Comparison of ENCODE assay signal across 10 cellular contexts in the genomic region with DNA sequence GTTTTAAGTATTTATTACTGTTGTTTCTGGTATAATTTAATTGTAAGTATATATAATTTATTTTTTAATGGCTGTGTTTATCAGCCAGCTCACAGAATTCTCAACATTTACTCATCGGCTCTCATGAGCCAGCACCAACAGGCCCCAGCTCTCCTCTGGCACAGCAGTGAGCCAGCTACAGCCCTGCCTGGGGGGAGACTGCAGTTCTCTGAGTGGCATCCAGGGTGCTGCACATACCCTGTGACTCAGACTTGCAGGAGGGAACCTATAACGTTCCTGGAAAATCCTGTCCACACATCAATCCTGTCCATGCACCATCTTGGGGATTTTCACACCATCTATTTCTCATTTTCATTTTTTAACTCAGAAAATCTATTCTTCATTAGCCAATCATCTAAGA. TPM values are rescaled to one million over a fixed set of nuclear protein-coding genes. Genes with fewer than 3 reads are reported as not detected.
A peak's percentile ranks its signal among the peaks of the same experiment; 100 is the strongest.
DNase-seq lines count a peak whose midpoint lies in the region; ATAC-seq, FAIRE-seq and TF ChIP-seq lines count a peak whose summit lies in the region.
"Had no signal": no experiment of that assay in that cellular context is flagged by ENCODE, and none has a peak within 500 bp of the region (broad histone marks: within the 10 kb centered on the region; RNA-seq: fewer than 3 reads in every experiment).

No MANE protein-coding gene starts in this region.

- H2AFZ ChIP-seq in GM23248 (no peak overlapping the region), PC-3 (ENCODE audit: low read length) (no peak overlapping the region)

- H3K4me1 ChIP-seq in GM23248 (ENCODE audit: insufficient read depth) (no peaks in the 10 kb centered on the region), PC-3 (ENCODE audit: insufficient read depth, low read length) (peaks cover 19% of the 10 kb centered on the region), pancreas (peaks cover 28 to 35% (median 28%) of the 10 kb centered on the region in 3 donors)
- H3K4me1 ChIP-seq in effector memory CD4-positive, alpha-beta T cell (ENCODE audit: control insufficient read depth, insufficient read depth, low read length, poor library complexity, severe bottlenecking): no peaks in the 10 kb centered on the region

- in situ Hi-C loops in GM23248 (cut with MboI): no loop called here

- no peaks in the 10 kb centered on the region for H3K9me2 ChIP-seq in GM23248 (ENCODE audit: insufficient read depth)
- H3K9me2 ChIP-seq in PC-3 (replicated peaks; ENCODE audit: low read length): no peaks in the 10 kb centered on the region

- H3K9me3 ChIP-seq in GM23248 (ENCODE audit: low read depth): no peaks in the 10 kb centered on the region
- H3K9me3 ChIP-seq in PC-3 (ENCODE audit: low read length): no peaks in the 10 kb centered on the region
- H3K9me3 ChIP-seq in pancreas: no peaks in the 10 kb centered on the region
- H3K9me3 ChIP-seq in effector memory CD4-positive, alpha-beta T cell (ENCODE audit: control insufficient read depth, low read length): no peaks in the 10 kb centered on the region
- H3K9me3 ChIP-seq: neutrophil had no signal

- peak; percentile 90 for ATAC-seq in PC-3
- peak in 2 of 4 donors; percentile 10 to 51 for ATAC-seq in pancreas
- no peak for ATAC-seq in HG03039 (IDR thresholded peaks at IDR 0.05; ENCODE audit: unreplicated experiment)

- no TSS peak for BruUV-seq in PC-3 (replicated peaks; lab: Mats Ljungman, UMichigan)

- TF ChIP-seq CTCF in PC-3 (conservative IDR thresholded peaks at IDR 0.05; ENCODE audit: low read depth, low read length) (peak; percentile 37; the same call in 1 of the 2 replicates), epithelial cell of esophagus (IDR thresholded peaks at IDR 0.05; ENCODE audit: insufficient read depth, low read depth, low read length, missing control alignments) (peak; percentile 68), pancreas (IDR thresholded peaks at IDR 0.05) (peak in 1 of 4 donors; percentile 16)

- H4K20me1 ChIP-seq in GM23248 (ENCODE audit: insufficient read depth): no peaks in the 10 kb centered on the region
- no peaks in the 10 kb centered on the region for H4K20me1 ChIP-seq in PC-3 (ENCODE audit: low read length)

- H3K4me3 ChIP-seq in GM23248: no peak overlapping the region
- no peak overlapping the region for H3K4me3 ChIP-seq in PC-3 (ENCODE audit: low read length)
- no peak overlapping the region for H3K4me3 ChIP-seq in epithelial cell of esophagus (ENCODE audit: low read length)
- no peak overlapping the region for H3K4me3 ChIP-seq in pancreas
- no peak overlapping the region for H3K4me3 ChIP-seq in effector memory CD4-positive, alpha-beta T cell (ENCODE audit: insufficient read depth, low read depth, low read length, poor library complexity, severe bottlenecking)

- CTCF ChIA-PET in PC-3 (lab: Charles Lee): interaction anchor here (0.6 kb wide), 1 partner anchor 155 kb away, joined by 3 read pairs; no protein-coding TSS in a partner anchor

- WGBS in GM23248 (ENCODE audit: low coverage in 1 of 2, low lambda C conversion rate in 2 of 2, missing lambda C conversion rate in 2 of 2), 2 experiments: 40 to 42% methylated on average over 2 of the region's 2 CpGs
- 27 to 70% methylated on average over 2 of the region's 2 CpGs for WGBS in pancreas, 2 donors

- DNase-seq in GM23248: peak; percentile 71
- DNase-seq in PC-3: peak; percentile 72
- DNase-seq in epithelial cell of esophagus (ENCODE audit: low read depth): peak; percentile 98
- DNase-seq in pancreas: peak in 1 of 6 donors; percentile 36
- no peak for DNase-seq in stimulated activated CD4-positive, alpha-beta T cell treated with anti-CD3 and anti-CD28 coated beads, Interleukin-1b, Interleukin-23, amount 100 ng/mL, for 48 hours
- no peak for DNase-seq in effector memory CD4-positive, alpha-beta T cell
- DNase-seq in SKM-1 treated with dmso at 0.1 percent for 144 hours (lab: John Stamatoyannopoulos, UW; ENCODE audit: unreplicated experiment): no peak
- DNase-seq: activated gamma-delta T cell treated with Interleukin-2 at 50 U/mL for 16 hours had no signal

- intact Hi-C loops in PC-3 (cut with micrococcal nuclease) (no loop called here), pancreas (cut with DNase I) (no loop called here)

- H3K36me3 ChIP-seq in GM23248 (ENCODE audit: low read depth) (no peaks in the 10 kb centered on the region), PC-3 (ENCODE audit: low read depth, low read length) (no peaks in the 10 kb centered on the region), pancreas (no peaks in the 10 kb centered on the region)
- no peaks in the 10 kb centered on the region for H3K36me3 ChIP-seq in effector memory CD4-positive, alpha-beta T cell (ENCODE audit: control insufficient read depth, insufficient read depth, low read length)
- H3K36me3 ChIP-seq: neutrophil had no signal

- FAIRE-seq in pancreas (lab: Jason Lieb, UNC): no peak

- H3F3A ChIP-seq in GM23248 (ENCODE audit: insufficient read depth) (no peaks in the 10 kb centered on the region), PC-3 (ENCODE audit: low read length, unreplicated experiment) (no peaks in the 10 kb centered on the region)

- H3K9ac ChIP-seq in GM23248 (no peak overlapping the region), PC-3 (ENCODE audit: low read length) (no peak overlapping the region)

- H3K27me3 ChIP-seq in GM23248 (replicated peaks; ENCODE audit: insufficient read depth) (peaks cover 5% of the 10 kb centered on the region), PC-3 (ENCODE audit: low read length) (no peaks in the 10 kb centered on the region), pancreas (no peaks in the 10 kb centered on the region)
- no peaks in the 10 kb centered on the region for H3K27me3 ChIP-seq in effector memory CD4-positive, alpha-beta T cell (replicated peaks; ENCODE audit: control insufficient read depth, insufficient read depth, low read length, poor library complexity, severe bottlenecking)
- H3K27me3 ChIP-seq: neutrophil had no signal

- H3K79me2 ChIP-seq in GM23248 (ENCODE audit: insufficient read depth) (no peaks in the 10 kb centered on the region), PC-3 (ENCODE audit: low read length) (no peaks in the 10 kb centered on the region)

- no peak overlapping the region for H3K4me2 ChIP-seq in GM23248 (ENCODE audit: unreplicated experiment)
- H3K4me2 ChIP-seq in PC-3 (ENCODE audit: low read length): no peak overlapping the region

- H3K27ac ChIP-seq in GM23248 (no peak overlapping the region), PC-3 (ENCODE audit: low read length) (no peak overlapping the region), pancreas (peak overlapping the region in 3 of 4 donors; percentile 72 to 78 (median 76))
- no peak overlapping the region for H3K27ac ChIP-seq in effector memory CD4-positive, alpha-beta T cell (ENCODE audit: insufficient read depth, low read length, poor library complexity, severe bottlenecking)
- H3K27ac ChIP-seq: neutrophil had no signal

- POLR2A ChIA-PET in PC-3 (lab: Charles Lee; ENCODE audit: unreplicated experiment): no interaction called here

RNA-seq across cellular contexts. Expression of a gene that starts 36.5 kb away (rescaled TPM):
- total RNA-seq in GM23248 (2014; rRNA removed; shearing (Covaris generic)): not detected in 2 replicates
- 0.24 TPM in 1 of 2 replicates, not detected in the other for polyA plus RNA-seq in GM23248 (2016; fragmentation: Nextera tagmentation; extraction: Ambion mirVana)
- total RNA-seq in PC-3 (2014; rRNA removed): 0.95 and 1.4 TPM in 2 replicates
- 1 to 10 TPM; 1.1 to 5.5 (median 2.2) TPM for total RNA-seq in pancreas
- 1 to 10 TPM in 1 of 2 donors, under 1 TPM in 1; 0.75 to 2.1 TPM for polyA plus RNA-seq in pancreas

Comparison
In these comparisons a context has a peak if more than half of its experiments do, and no peak if none do; other contexts are left out.
1. DNase-seq: peak in GM23248 (single experiment), PC-3 (single experiment) and epithelial cell of esophagus (single experiment); none in stimulated activated CD4-positive, alpha-beta T cell treated with anti-CD3 and anti-CD28 coated beads, Interleukin-1b, Interleukin-23, amount 100 ng/mL, for 48 hours (single experiment), effector memory CD4-positive, alpha-beta T cell (0 of 3) and SKM-1 treated with dmso at 0.1 percent for 144 hours (single experiment).
2. H3K27ac ChIP-seq: peak in pancreas (3 of 4); none in GM23248 (single experiment), PC-3 (single experiment) and effector memory CD4-positive, alpha-beta T cell (single experiment).